ENCODE assay signal across 1 cellular context in the genomic region with DNA sequence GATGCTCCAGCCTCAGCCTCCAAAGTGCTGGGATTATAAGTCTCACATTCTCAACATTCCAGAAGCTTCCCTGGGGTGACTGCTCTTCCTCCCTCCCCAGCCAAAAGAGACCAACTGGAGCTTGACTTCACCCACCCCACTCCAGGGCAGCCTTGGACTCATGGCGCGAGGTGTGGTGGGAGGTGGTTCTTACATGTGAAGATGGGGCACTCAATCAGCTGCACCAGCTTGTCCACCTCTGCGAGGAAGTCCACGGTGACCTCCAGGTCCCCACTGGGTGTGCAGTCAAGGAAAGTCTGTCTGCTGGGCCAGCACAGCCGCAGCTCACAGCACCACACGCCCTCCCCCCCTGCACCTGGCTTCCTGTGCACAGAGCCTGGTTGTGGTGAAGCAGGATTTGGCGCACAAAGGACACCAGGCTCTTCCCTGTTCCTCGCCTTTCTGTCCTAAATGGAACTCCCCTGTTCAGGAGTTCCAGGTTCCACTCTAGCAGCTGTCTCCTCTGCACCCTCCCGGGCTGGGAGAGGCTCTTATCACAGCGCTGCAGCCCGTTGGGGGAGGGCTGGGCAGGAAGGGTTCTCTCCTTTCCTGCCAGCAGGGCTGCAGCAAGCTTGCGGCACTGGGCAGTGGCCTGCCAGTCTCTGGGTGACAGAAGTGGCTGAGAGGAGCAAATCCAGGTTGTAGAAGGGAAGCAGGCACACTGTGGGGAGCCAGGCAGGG.
TF ChIP-seq lines count a peak whose summit lies in the region.

No MANE protein-coding gene starts in this region.

TF ChIP-seq in HCT116, 20 proteins besides CTCF, POLR2A, EP300 and RAD21 (continued from another document):
- no peak for TF ChIP-seq SRF (IDR thresholded peaks at IDR 0.05; ENCODE audit: low read depth)
- no peak for TF ChIP-seq EZH2phosphoT487 (IDR thresholded peaks at IDR 0.05; ENCODE audit: borderline replicate concordance)
- TF ChIP-seq CEBPB (IDR thresholded peaks at IDR 0.05; ENCODE audit: low read depth): no peak
- no peak for TF ChIP-seq FOSL1 (IDR thresholded peaks at IDR 0.05; ENCODE audit: low read depth)
- TF ChIP-seq EGR1 (IDR thresholded peaks at IDR 0.05; ENCODE audit: low read depth): no peak
- TF ChIP-seq REST (IDR thresholded peaks at IDR 0.05; ENCODE audit: low read depth): no peak
- TF ChIP-seq ZNF274 (IDR thresholded peaks at IDR 0.05; ENCODE audit: low read depth, low read length): no peak
- no peak for TF ChIP-seq EZH2 (IDR thresholded peaks at IDR 0.05)
